In genomic region chr7:11710392-11710791, GRCh38 we compare ENCODE assay signal across 21 cellular contexts.
"Had no signal": no experiment of that assay in that cellular context is flagged by ENCODE, and none has a peak within 500 bp of the region (broad histone marks: within the 10 kb centered on the region; RNA-seq: fewer than 3 reads in every experiment).

No MANE protein-coding gene starts in this region.

- DNase-seq: IMR-90, Karpas-422, KG1, MV-4-11, NCI-H1048, NCI-H1105, NCI-H1417, NCI-H1436 treated with DMSO at 0.1 percent for 48 hours, NCI-H1694, NCI-H187 treated with DMSO at 0.1 percent for 48 hours, NCI-H2029 treated with DMSO at 0.1 percent for 48 hours, NCI-H2171 treated with DMSO at 0.1 percent for 48 hours, NCI-H345, NCI-H524, NCI-H526 treated with DMSO at 0.1 percent for 48 hours, NCI-H774, SHP77, SW 1271, T-cell had no signal

- H3K27ac ChIP-seq: RWPE1 had no signal

- ATAC-seq: HepG2, T-cell had no signal
